1 cellular context compared by ENCODE assay signal in the genomic region with DNA sequence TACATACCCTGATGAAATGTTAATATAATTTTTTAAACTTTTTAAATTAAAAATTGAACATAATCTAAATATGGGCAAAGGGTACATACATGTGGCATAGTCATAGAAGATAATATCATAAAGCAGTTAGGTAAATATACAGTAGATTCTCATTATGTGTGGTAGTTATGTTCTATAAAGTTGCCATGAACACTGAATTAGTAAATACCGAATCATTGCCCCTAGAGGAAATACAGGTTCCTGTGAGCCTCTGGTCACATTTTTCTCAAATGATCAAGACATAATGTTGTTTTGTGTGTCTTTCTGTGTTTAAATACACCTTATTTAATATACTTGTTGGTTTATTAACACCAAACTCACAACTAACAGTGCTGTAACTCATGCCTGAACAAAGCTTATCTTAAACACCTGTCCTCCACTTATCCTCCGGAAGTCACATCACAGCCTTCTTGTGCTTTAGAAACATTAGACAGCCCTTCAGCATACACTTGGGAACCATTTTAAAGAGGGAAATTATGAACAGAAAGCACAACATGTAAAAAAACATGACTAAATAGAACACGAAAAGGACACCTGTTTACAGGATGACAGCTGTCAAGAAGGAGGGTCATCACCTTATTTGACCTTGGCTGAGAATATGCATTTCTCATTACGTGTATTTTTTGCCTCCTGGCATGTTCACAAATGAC.
TF ChIP-seq lines count a peak whose summit lies in the region.

No MANE protein-coding gene starts in this region.

TF ChIP-seq in WTC11, 78 proteins besides CTCF, POLR2A, EP300 and RAD21 (continued from another document):
- TF ChIP-seq, protein P1, sequence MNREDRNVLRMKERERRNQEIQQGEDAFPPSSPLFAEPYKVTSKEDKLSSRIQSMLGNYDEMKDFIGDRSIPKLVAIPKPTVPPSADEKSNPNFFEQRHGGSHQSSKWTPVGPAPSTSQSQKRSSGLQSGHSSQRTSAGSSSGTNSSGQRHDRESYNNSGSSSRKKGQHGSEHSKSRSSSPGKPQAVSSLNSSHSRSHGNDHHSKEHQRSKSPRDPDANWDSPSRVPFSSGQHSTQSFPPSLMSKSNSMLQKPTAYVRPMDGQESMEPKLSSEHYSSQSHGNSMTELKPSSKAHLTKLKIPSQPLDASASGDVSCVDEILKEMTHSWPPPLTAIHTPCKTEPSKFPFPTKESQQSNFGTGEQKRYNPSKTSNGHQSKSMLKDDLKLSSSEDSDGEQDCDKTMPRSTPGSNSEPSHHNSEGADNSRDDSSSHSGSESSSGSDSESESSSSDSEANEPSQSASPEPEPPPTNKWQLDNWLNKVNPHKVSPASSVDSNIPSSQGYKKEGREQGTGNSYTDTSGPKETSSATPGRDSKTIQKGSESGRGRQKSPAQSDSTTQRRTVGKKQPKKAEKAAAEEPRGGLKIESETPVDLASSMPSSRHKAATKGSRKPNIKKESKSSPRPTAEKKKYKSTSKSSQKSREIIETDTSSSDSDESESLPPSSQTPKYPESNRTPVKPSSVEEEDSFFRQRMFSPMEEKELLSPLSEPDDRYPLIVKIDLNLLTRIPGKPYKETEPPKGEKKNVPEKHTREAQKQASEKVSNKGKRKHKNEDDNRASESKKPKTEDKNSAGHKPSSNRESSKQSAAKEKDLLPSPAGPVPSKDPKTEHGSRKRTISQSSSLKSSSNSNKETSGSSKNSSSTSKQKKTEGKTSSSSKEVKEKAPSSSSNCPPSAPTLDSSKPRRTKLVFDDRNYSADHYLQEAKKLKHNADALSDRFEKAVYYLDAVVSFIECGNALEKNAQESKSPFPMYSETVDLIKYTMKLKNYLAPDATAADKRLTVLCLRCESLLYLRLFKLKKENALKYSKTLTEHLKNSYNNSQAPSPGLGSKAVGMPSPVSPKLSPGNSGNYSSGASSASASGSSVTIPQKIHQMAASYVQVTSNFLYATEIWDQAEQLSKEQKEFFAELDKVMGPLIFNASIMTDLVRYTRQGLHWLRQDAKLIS (CRISPR knock-in tag; IDR thresholded peaks at IDR 0.05; ENCODE audit: borderline replicate concordance), result no peak
